Comparison of ENCODE assay signal across 8 cellular contexts in genomic region chr19:45079063-45079910, GRCh38. TPM values are rescaled to one million over a fixed set of nuclear protein-coding genes. Genes with fewer than 3 reads are reported as not detected.
DNase-seq lines count a peak whose midpoint lies in the region; ATAC-seq and TF ChIP-seq lines count a peak whose summit lies in the region.

A gene with protein sequence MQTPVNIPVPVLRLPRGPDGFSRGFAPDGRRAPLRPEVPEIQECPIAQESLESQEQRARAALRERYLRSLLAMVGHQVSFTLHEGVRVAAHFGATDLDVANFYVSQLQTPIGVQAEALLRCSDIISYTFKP (plus strand): TSS chr19:45079260. CDS start chr19:45090115, 10,855 bp downstream.

- H3K9me3 ChIP-seq in HUES48 (ENCODE audit: control insufficient read depth, insufficient read depth, low read length) (no peaks in the 10 kb centered on the region), muscle layer of duodenum (ENCODE audit: control insufficient read depth in 1 of 2, low read length in 2 of 2) (no peaks in the 10 kb centered on the region)

- DNase-seq in GM12864 (ENCODE audit: low read depth) (no peak), OCI-M2 (lab: John Stamatoyannopoulos, UW; ENCODE audit: unreplicated experiment) (peak; percentile 24)
- peak; percentile 86 for DNase-seq in activated T-cell treated with anti-CD3 and anti-CD28 coated beads, Interleukin-2, amount 50 U/mL, for 1 hour
- peak; percentile 61 for DNase-seq in stimulated activated CD8-positive, alpha-beta memory T cell treated with anti-CD3 and anti-CD28 coated beads, Interleukin-7, amount 100 ng/mL, for 24 hours (ENCODE audit: low read depth)

- peak; percentile 22 for TF ChIP-seq CTCF in GM12864 (IDR thresholded peaks at IDR 0.05; ENCODE audit: low read depth, low read length, missing control alignments)

- ATAC-seq in esophagus mucosa, result peak; percentile 53
- no peak for ATAC-seq in GM19463 (IDR thresholded peaks at IDR 0.05; ENCODE audit: unreplicated experiment)

- H3K4me1 ChIP-seq in HUES48 (ENCODE audit: control insufficient read depth, insufficient read depth, low read length) (peaks cover 41% of the 10 kb centered on the region), muscle layer of duodenum (ENCODE audit: control insufficient read depth in 1 of 2, insufficient read depth in 2 of 2, low read length in 2 of 2) (peaks cover 16 to 39% of the 10 kb centered on the region in 2 donors)

- H3K36me3 ChIP-seq in HUES48 (ENCODE audit: control insufficient read depth, insufficient read depth, low read length), result peaks cover 16% of the 10 kb centered on the region
- peaks cover 8 to 10% of the 10 kb centered on the region in 2 donors for H3K36me3 ChIP-seq in muscle layer of duodenum (ENCODE audit: control insufficient read depth in 1 of 2, insufficient read depth in 2 of 2, low read length in 2 of 2)

- H3K27me3 ChIP-seq in HUES48 (ENCODE audit: control insufficient read depth, insufficient read depth, low read length) (no peaks in the 10 kb centered on the region), muscle layer of duodenum (ENCODE audit: low read depth, low read length) (no peaks in the 10 kb centered on the region)

- peak within 1 kb of the TSS; percentile 85 for H3K4me3 ChIP-seq in GM12864 (ENCODE audit: low read depth, low read length)
- H3K4me3 ChIP-seq in HUES48 (ENCODE audit: low read depth, low read length), result peak within 1 kb of the TSS; percentile 97
- H3K4me3 ChIP-seq in muscle layer of duodenum (ENCODE audit: low read depth in 1 of 2, low read length in 2 of 2), result peak within 1 kb of the TSS; percentile 96 to 97

- H3K27ac ChIP-seq in HUES48 (ENCODE audit: low read depth, low read length), result peak within 1 kb of the TSS; percentile 99
- peak within 1 kb of the TSS; percentile 73 for H3K27ac ChIP-seq in muscle layer of duodenum (ENCODE audit: low read length)

- peak within 1 kb of the TSS; percentile 93 for H3K9ac ChIP-seq in HUES48 (ENCODE audit: low read depth, low read length)

RNA-seq across cellular contexts. Expression of the gene that starts here (rescaled TPM):
- 18.7 TPM for total RNA-seq in esophagus mucosa
